10 cellular contexts compared by ENCODE assay signal in genomic region chr1:43206721-43207228, GRCh38. TPM values are rescaled to one million over a fixed set of nuclear protein-coding genes. Genes with fewer than 3 reads are reported as not detected.
DNase-seq lines count a peak whose midpoint lies in the region; ATAC-seq and TF ChIP-seq lines count a peak whose summit lies in the region.
"Had no signal": no experiment of that assay in that cellular context is flagged by ENCODE, and none has a peak within 500 bp of the region (broad histone marks: within the 10 kb centered on the region; RNA-seq: fewer than 3 reads in every experiment).

No MANE protein-coding gene starts in this region.

- no peak for ATAC-seq in naive thymus-derived CD4-positive, alpha-beta T cell
- no peak for ATAC-seq in HG03565 (IDR thresholded peaks at IDR 0.05; ENCODE audit: unreplicated experiment)

- H3K4me3 Mint-ChIP-seq in naive thymus-derived CD4-positive, alpha-beta T cell = no peak overlapping the region
- H3K4me3 Mint-ChIP-seq: B cell had no signal

- peaks cover 0 to 14% (median 7%) of the 10 kb centered on the region in 5 donors for H3K36me3 Mint-ChIP-seq in naive thymus-derived CD4-positive, alpha-beta T cell

- POLR2A ChIA-PET in naive thymus-derived CD4-positive, alpha-beta T cell (lab: Charles Lee) = no interaction called here

- no peak for TF ChIP-seq CTCF in brain microvascular endothelial cell (IDR thresholded peaks at IDR 0.05; ENCODE audit: low read depth, low read length, missing control alignments)
- TF ChIP-seq CTCF in kidney epithelial cell (IDR thresholded peaks at IDR 0.05; ENCODE audit: insufficient read depth, low read length, poor library complexity, severe bottlenecking) = no peak

- H3K27me3 ChIP-seq in brain microvascular endothelial cell (replicated peaks) (no peaks in the 10 kb centered on the region), kidney epithelial cell (ENCODE audit: control insufficient read depth, insufficient read depth, low read length) (no peaks in the 10 kb centered on the region)
- no peaks in the 10 kb centered on the region for H3K27me3 ChIP-seq in naive thymus-derived CD4-positive, alpha-beta T cell (ENCODE audit: control insufficient read depth in 2 of 2, insufficient read depth in 2 of 2, low read length in 2 of 2)
- H3K27me3 ChIP-seq: dorsolateral prefrontal cortex had no signal

- H3K36me3 ChIP-seq in brain microvascular endothelial cell (replicated peaks) (no peaks in the 10 kb centered on the region), kidney epithelial cell (ENCODE audit: control insufficient read depth, insufficient read depth, low read length) (no peaks in the 10 kb centered on the region)
- no peaks in the 10 kb centered on the region for H3K36me3 ChIP-seq in naive thymus-derived CD4-positive, alpha-beta T cell (ENCODE audit: control insufficient read depth in 2 of 3, insufficient read depth in 3 of 3, low read length in 3 of 3)

- intact Hi-C loops in naive thymus-derived CD4-positive, alpha-beta T cell (cut with micrococcal nuclease) = no loop called here

- H3K27ac Mint-ChIP-seq in naive thymus-derived CD4-positive, alpha-beta T cell = no peak overlapping the region
- H3K27ac Mint-ChIP-seq: B cell had no signal

- in situ Hi-C loops in brain microvascular endothelial cell (cut with HindIII; ENCODE audit: low pct_ligation_motif_present, low sequenced_read_pairs) = no loop called here

- CTCF ChIA-PET in naive thymus-derived CD4-positive, alpha-beta T cell (lab: Charles Lee) = no interaction called here

- H3K4me1 Mint-ChIP-seq in naive thymus-derived CD4-positive, alpha-beta T cell = peaks cover 0 to 6% (median 0%) of the 10 kb centered on the region in 7 donors

- H3K27ac ChIP-seq in brain microvascular endothelial cell = peak overlapping the region; percentile 98
- H3K27ac ChIP-seq in naive thymus-derived CD4-positive, alpha-beta T cell (ENCODE audit: low read depth, low read length) = no peak overlapping the region

- peak; percentile 76 for DNase-seq in SIG-M5 treated with dmso at 0.1 percent for 504 hours (lab: John Stamatoyannopoulos, UW; ENCODE audit: unreplicated experiment)
- DNase-seq in SIG-M5 (lab: John Stamatoyannopoulos, UW) = no peak
- DNase-seq in brain microvascular endothelial cell = peak; percentile 95
- peak; percentile 90 for DNase-seq in kidney epithelial cell (ENCODE audit: low read depth)
- no peak for DNase-seq in NCI-H2081 treated with DMSO at 0.1 percent for 48 hours (lab: John Stamatoyannopoulos, UW)
- DNase-seq in naive thymus-derived CD4-positive, alpha-beta T cell = no peak
- no peak for DNase-seq in NCI-H1092 (lab: John Stamatoyannopoulos, UW)

- H3K27me3 Mint-ChIP-seq in naive thymus-derived CD4-positive, alpha-beta T cell = peaks cover 0 to 10% (median 2%) of the 10 kb centered on the region in 5 donors

- H3K4me1 ChIP-seq in naive thymus-derived CD4-positive, alpha-beta T cell (ENCODE audit: control insufficient read depth in 2 of 2, insufficient read depth in 2 of 2, low read length in 2 of 2) = no peaks in the 10 kb centered on the region

- peaks cover 4 to 18% (median 9%) of the 10 kb centered on the region in 11 donors for H3K9me3 Mint-ChIP-seq in naive thymus-derived CD4-positive, alpha-beta T cell

- peak overlapping the region; percentile 22 for H3K4me3 ChIP-seq in brain microvascular endothelial cell (ENCODE audit: low read depth, low read length)
- H3K4me3 ChIP-seq in kidney epithelial cell (ENCODE audit: low read depth, low read length) = no peak overlapping the region
- no peak overlapping the region for H3K4me3 ChIP-seq in naive thymus-derived CD4-positive, alpha-beta T cell (ENCODE audit: low read length)

- no peaks in the 10 kb centered on the region for H3K9me3 ChIP-seq in naive thymus-derived CD4-positive, alpha-beta T cell (ENCODE audit: control insufficient read depth in 2 of 3, low read length in 3 of 3)

RNA-seq across cellular contexts. Expression of gene CFAP57, which starts 34.6 kb away (rescaled TPM):
- 0.34 and 4.8 TPM in 2 replicates for total RNA-seq in kidney epithelial cell
- under 1 TPM in 1 of 5 experiments, not detected in 4; 0.07 TPM for total RNA-seq in naive thymus-derived CD4-positive, alpha-beta T cell
- not detected for polyA plus RNA-seq in naive thymus-derived CD4-positive, alpha-beta T cell

RNA-seq across cellular contexts. Expression of gene EBNA1BP2, which starts 34.7 kb away (rescaled TPM):
- 89.3 and 119 TPM in 2 replicates for total RNA-seq in kidney epithelial cell
- 10 to 100 TPM; 17.8 to 46.1 (median 22.7) TPM for total RNA-seq in naive thymus-derived CD4-positive, alpha-beta T cell
- 10 to 100 TPM; 51.9 to 56.5 TPM for polyA plus RNA-seq in naive thymus-derived CD4-positive, alpha-beta T cell

Comparison
In these comparisons a context has a peak if more than half of its experiments do, and no peak if none do; other contexts are left out.
1. DNase-seq: peak in SIG-M5 treated with dmso at 0.1 percent for 504 hours (single experiment), brain microvascular endothelial cell (single experiment) and kidney epithelial cell (single experiment); none in SIG-M5 (single experiment), NCI-H2081 treated with DMSO at 0.1 percent for 48 hours (single experiment), naive thymus-derived CD4-positive, alpha-beta T cell (0 of 9) and NCI-H1092 (single experiment).